ENCODE assay signal across 8 cellular contexts in genomic region chr16:79769320-79770243, GRCh38.
DNase-seq lines count a peak whose midpoint lies in the region; ATAC-seq and TF ChIP-seq lines count a peak whose summit lies in the region.

No MANE protein-coding gene starts in this region.

- no peaks in the 10 kb centered on the region for H3K36me3 Mint-ChIP-seq in CD4-positive, CD25-positive, alpha-beta regulatory T cell
- H3K36me3 Mint-ChIP-seq in endodermal cell (ENCODE audit: low read depth) = no peaks in the 10 kb centered on the region
- no peaks in the 10 kb centered on the region for H3K36me3 Mint-ChIP-seq in neural progenitor cell

- H3K9ac ChIP-seq in OCI-LY3 (ENCODE audit: low read length) = peak overlapping the region; percentile 51; the same call in 1 of the 2 replicates
- H3K9ac ChIP-seq in endodermal cell (ENCODE audit: extremely low read depth, low read length, poor library complexity, severe bottlenecking) = no peak overlapping the region
- H3K9ac ChIP-seq in neural progenitor cell = no peak overlapping the region

- H3K27ac ChIP-seq in CD4-positive, CD25-positive, alpha-beta regulatory T cell (ENCODE audit: insufficient read depth, low read length, poor library complexity, severe bottlenecking) = no peak overlapping the region
- H3K27ac ChIP-seq in OCI-LY3 (ENCODE audit: low read length) (no peak overlapping the region), endodermal cell (ENCODE audit: low read depth, low read length) (no peak overlapping the region), neural progenitor cell (no peak overlapping the region)

- H3K9me3 ChIP-seq in CD4-positive, CD25-positive, alpha-beta regulatory T cell (ENCODE audit: control insufficient read depth in 2 of 2, low read length in 2 of 2) = no peaks in the 10 kb centered on the region
- H3K9me3 ChIP-seq in OCI-LY3 (ENCODE audit: insufficient read depth, low read length) = no peaks in the 10 kb centered on the region
- no peaks in the 10 kb centered on the region for H3K9me3 ChIP-seq in endodermal cell (ENCODE audit: control insufficient read depth, low read length)
- H3K9me3 ChIP-seq in neural progenitor cell (ENCODE audit: low read depth) = no peaks in the 10 kb centered on the region

- H3F3A ChIP-seq in neural progenitor cell (ENCODE audit: low read depth) = peaks cover 31% of the 10 kb centered on the region

- H2AFZ ChIP-seq in OCI-LY3 (ENCODE audit: low read depth, low read length) (peak overlapping the region; percentile 94), neural progenitor cell (replicated peaks) (peak overlapping the region; percentile 70)

- peaks cover 29% of the 10 kb centered on the region for H3K27me3 Mint-ChIP-seq in CD4-positive, CD25-positive, alpha-beta regulatory T cell
- peaks cover 12% of the 10 kb centered on the region for H3K27me3 Mint-ChIP-seq in endodermal cell (ENCODE audit: insufficient read depth)
- H3K27me3 Mint-ChIP-seq in neural progenitor cell (ENCODE audit: insufficient read depth, low read depth) = peaks cover 3% of the 10 kb centered on the region

- peaks cover 2% of the 10 kb centered on the region for H3K27me3 ChIP-seq in CD4-positive, CD25-positive, alpha-beta regulatory T cell (ENCODE audit: control insufficient read depth, insufficient read depth, low read length)
- peaks cover 18% of the 10 kb centered on the region; the same call in 1 of the 2 replicates for H3K27me3 ChIP-seq in OCI-LY3 (ENCODE audit: low read depth, low read length)
- peaks cover 28% of the 10 kb centered on the region for H3K27me3 ChIP-seq in endodermal cell (ENCODE audit: control insufficient read depth, insufficient read depth, low read length, poor library complexity, severe bottlenecking)
- no peaks in the 10 kb centered on the region for H3K27me3 ChIP-seq in neural progenitor cell

- TF ChIP-seq CTCF in OCI-LY3 (IDR thresholded peaks at IDR 0.05; ENCODE audit: low read depth, low read length) (no peak), endodermal cell (conservative IDR thresholded peaks at IDR 0.05) (no peak), neural progenitor cell (IDR thresholded peaks at IDR 0.05) (no peak)

- no peaks in the 10 kb centered on the region for H3K79me2 ChIP-seq in OCI-LY3 (ENCODE audit: low read length)
- no peaks in the 10 kb centered on the region for H3K79me2 ChIP-seq in neural progenitor cell (ENCODE audit: low read depth)

- H3K4me1 ChIP-seq in CD4-positive, CD25-positive, alpha-beta regulatory T cell (ENCODE audit: control insufficient read depth, insufficient read depth, low read length, poor library complexity, severe bottlenecking) = peaks cover 6% of the 10 kb centered on the region
- H3K4me1 ChIP-seq in OCI-LY3 (ENCODE audit: low read length) = no peaks in the 10 kb centered on the region
- peaks cover 4% of the 10 kb centered on the region for H3K4me1 ChIP-seq in endodermal cell (ENCODE audit: control insufficient read depth, insufficient read depth, low read length)
- H3K4me1 ChIP-seq in neural progenitor cell = peaks cover 42% of the 10 kb centered on the region

- peak overlapping the region; percentile 72 for H3K4me3 ChIP-seq in CD4-positive, CD25-positive, alpha-beta regulatory T cell (ENCODE audit: low read depth, low read length)
- H3K4me3 ChIP-seq in OCI-LY3 (ENCODE audit: low read length) (peak overlapping the region; percentile 81), endodermal cell (ENCODE audit: low read length) (peak overlapping the region; percentile 80), neural progenitor cell (peak overlapping the region; percentile 40)

- 56 to 100% methylated on average over 4 to 8 of the region's 10 CpGs for WGBS in endodermal cell (ENCODE audit: insufficient coverage in 1 of 2, insufficient read length in 1 of 2), 2 experiments

- peak overlapping the region in 2 of 3 donors; percentile 40 to 63 for H3K27ac Mint-ChIP-seq in CD4-positive, CD25-positive, alpha-beta regulatory T cell
- H3K27ac Mint-ChIP-seq in endodermal cell (peak overlapping the region; percentile 37), neural progenitor cell (peak overlapping the region; percentile 99)

- ATAC-seq in CD4-positive, CD25-positive, alpha-beta regulatory T cell (ENCODE audit: low read depth in 2 of 2) = no peak

- peaks cover 6 to 20% (median 10%) of the 10 kb centered on the region in 4 donors for H3K4me1 Mint-ChIP-seq in CD4-positive, CD25-positive, alpha-beta regulatory T cell
- peaks cover 37% of the 10 kb centered on the region for H3K4me1 Mint-ChIP-seq in endodermal cell
- peaks cover 34% of the 10 kb centered on the region for H3K4me1 Mint-ChIP-seq in neural progenitor cell

- peak overlapping the region; percentile 75 for H3K4me2 ChIP-seq in OCI-LY3 (ENCODE audit: low read length)
- peak overlapping the region; percentile 82 for H3K4me2 ChIP-seq in neural progenitor cell

- DNase-seq in CD4-positive, CD25-positive, alpha-beta regulatory T cell = no peak
- DNase-seq in endodermal cell = no peak
- DNase-seq in neural progenitor cell (ENCODE audit: low spot score) = no peak
- no peak for DNase-seq in NOMO-1 treated with DMSO at 0.1 percent for 48 hours (lab: John Stamatoyannopoulos, UW; ENCODE audit: unreplicated experiment)
- DNase-seq in retina = no peak
- no peak for DNase-seq in stimulated activated CD4-positive, alpha-beta T cell treated with anti-CD3 and anti-CD28 coated beads, Interleukin-12 subunit alpha, Interleukin-12 subunit beta, amount 100 ng/mL, for 4 hours
- DNase-seq in KBM-7 = no peak

- in situ Hi-C loops in KBM-7 (cut with MboI; ENCODE audit: low pct_unique_long_range_greater_than_20kb, low sequenced_read_pairs) = no loop called here

- no peaks in the 10 kb centered on the region for H3K36me3 ChIP-seq in CD4-positive, CD25-positive, alpha-beta regulatory T cell (ENCODE audit: control insufficient read depth, insufficient read depth, low read length)
- H3K36me3 ChIP-seq in OCI-LY3 (replicated peaks; ENCODE audit: low read depth, low read length) = no peaks in the 10 kb centered on the region
- no peaks in the 10 kb centered on the region for H3K36me3 ChIP-seq in endodermal cell (ENCODE audit: control insufficient read depth, insufficient read depth, low read length)
- H3K36me3 ChIP-seq in neural progenitor cell = no peaks in the 10 kb centered on the region

- H4K20me1 ChIP-seq in OCI-LY3 (ENCODE audit: insufficient read depth, low read length) (no peaks in the 10 kb centered on the region), neural progenitor cell (ENCODE audit: low read depth) (no peaks in the 10 kb centered on the region)

- peaks cover 0 to 2% (median 0%) of the 10 kb centered on the region in 7 donors for H3K9me3 Mint-ChIP-seq in CD4-positive, CD25-positive, alpha-beta regulatory T cell
- no peaks in the 10 kb centered on the region for H3K9me3 Mint-ChIP-seq in endodermal cell
- H3K9me3 Mint-ChIP-seq in neural progenitor cell = no peaks in the 10 kb centered on the region

- H3K4me3 Mint-ChIP-seq in CD4-positive, CD25-positive, alpha-beta regulatory T cell = peak overlapping the region; percentile 83 to 94 (median 86)
- H3K4me3 Mint-ChIP-seq in endodermal cell (peak overlapping the region; percentile 65), neural progenitor cell (peak overlapping the region; percentile 93)

Comparison
In these comparisons a context has a peak if more than half of its experiments do, and no peak if none do; other contexts are left out.
1. H3K27ac Mint-ChIP-seq: peak in every context shown above with its lines; median percentile 99 in neural progenitor cell; 52 in CD4-positive, CD25-positive, alpha-beta regulatory T cell; 37 in endodermal cell.